In genomic region chr16:31458073-31458834, GRCh38 we compare ENCODE assay signal across 1 cellular context.
A peak's percentile ranks its signal among the peaks of the same experiment; 100 is the strongest.
TF ChIP-seq lines count a peak whose summit lies in the region.

No MANE protein-coding gene starts in this region.

TF ChIP-seq in HepG2, 621 proteins besides CTCF, POLR2A, EP300 and RAD21 (continued from another document and continues in another):
- no peak for TF ChIP-seq RERE (CRISPR knock-in tag; IDR thresholded peaks at IDR 0.05; ENCODE audit: low read depth)
- TF ChIP-seq RCOR2 (CRISPR knock-in tag; IDR thresholded peaks at IDR 0.05): no peak
- TF ChIP-seq ZNF782 (CRISPR knock-in tag; IDR thresholded peaks at IDR 0.05; ENCODE audit: borderline replicate concordance): peak; percentile 44; the same call in 1 of the 2 replicates
- peak; percentile 55 for TF ChIP-seq NKX3-1 (CRISPR knock-in tag; IDR thresholded peaks at IDR 0.05)
- TF ChIP-seq NCOA5 (CRISPR knock-in tag; IDR thresholded peaks at IDR 0.05): no peak
- no peak; the same call in 1 of the 2 replicates for TF ChIP-seq LRRFIP1 (CRISPR knock-in tag; conservative IDR thresholded peaks at IDR 0.05)
- no peak for TF ChIP-seq ZNF597 (CRISPR knock-in tag; IDR thresholded peaks at IDR 0.05)
- TF ChIP-seq AGO1 (IDR thresholded peaks at IDR 0.05; ENCODE audit: low read depth, low read length, poor library complexity, severe bottlenecking): peak; percentile 4
- TF ChIP-seq ARID3A (IDR thresholded peaks at IDR 0.05; ENCODE audit: low read depth, low read length): 0 out of 2 replicates have a peak, but pooled peaks have one; percentile 8
- peak; percentile 95 for TF ChIP-seq EED (CRISPR knock-in tag; IDR thresholded peaks at IDR 0.05)
- TF ChIP-seq ZHX2 (IDR thresholded peaks at IDR 0.05; ENCODE audit: low read depth): peak; percentile 46; the same call in 1 of the 2 replicates
- TF ChIP-seq ZHX2 (CRISPR knock-in tag; IDR thresholded peaks at IDR 0.05; ENCODE audit: borderline replicate concordance): peak; percentile 25; the same call in 1 of the 2 replicates
- peak; percentile 92; the same call in 1 of the 2 replicates for TF ChIP-seq SSRP1 (CRISPR knock-in tag; IDR thresholded peaks at IDR 0.05)
- peak; percentile 82; the same call in 1 of the 2 replicates for TF ChIP-seq ELF4 (CRISPR knock-in tag; IDR thresholded peaks at IDR 0.05; ENCODE audit: borderline replicate concordance)
- TF ChIP-seq ISX (CRISPR knock-in tag; conservative IDR thresholded peaks at IDR 0.05): no peak
- TF ChIP-seq XRCC5 (optimal IDR thresholded peaks at IDR 0.05; ENCODE audit: low read length): peak; percentile 95
- TF ChIP-seq ZNF704 (CRISPR knock-in tag; IDR thresholded peaks at IDR 0.05; ENCODE audit: borderline replicate concordance): peak; percentile 74
- TF ChIP-seq ZNF614 (CRISPR knock-in tag; IDR thresholded peaks at IDR 0.05; ENCODE audit: borderline replicate concordance): peak; percentile 97
- peak; percentile 93 for TF ChIP-seq NR0B2 (CRISPR knock-in tag; IDR thresholded peaks at IDR 0.05)
- TF ChIP-seq REXO4 (CRISPR knock-in tag; IDR thresholded peaks at IDR 0.05; ENCODE audit: borderline replicate concordance): no peak; the same call in 1 of the 2 replicates
- TF ChIP-seq ZNF784 (CRISPR knock-in tag; IDR thresholded peaks at IDR 0.05; ENCODE audit: borderline replicate concordance): peak; percentile 94
- TF ChIP-seq KAT7 (CRISPR knock-in tag; IDR thresholded peaks at IDR 0.05; ENCODE audit: borderline replicate concordance): peak; percentile 94
- peak; percentile 94 for TF ChIP-seq ZNF224 (CRISPR knock-in tag; IDR thresholded peaks at IDR 0.05)
- peak; percentile 98 for TF ChIP-seq ZSCAN25 (CRISPR knock-in tag; IDR thresholded peaks at IDR 0.05)
- TF ChIP-seq ARNTL (CRISPR knock-in tag; IDR thresholded peaks at IDR 0.05): peak; percentile 62; the same call in 1 of the 2 replicates
- TF ChIP-seq TIGD3 (CRISPR knock-in tag; IDR thresholded peaks at IDR 0.05; ENCODE audit: borderline replicate concordance): peak; percentile 25; the same call in 1 of the 2 replicates
- TF ChIP-seq TEAD3 (CRISPR knock-in tag; optimal IDR thresholded peaks at IDR 0.05; ENCODE audit: borderline replicate concordance): peak; percentile 92
- TF ChIP-seq GTF3A (CRISPR knock-in tag; conservative IDR thresholded peaks at IDR 0.05): 0 out of 2 replicates have a peak, but pooled peaks have one; percentile 22
- peak; percentile 81; the same call in 1 of the 2 replicates for TF ChIP-seq THYN1 (CRISPR knock-in tag; IDR thresholded peaks at IDR 0.05; ENCODE audit: borderline replicate concordance, low read depth)
- no peak for TF ChIP-seq RFXANK (CRISPR knock-in tag; IDR thresholded peaks at IDR 0.05)
